ENCODE assay signal across 25 cellular contexts in genomic region chr17:15742921-15743320, GRCh38. TPM values are rescaled to one million over a fixed set of nuclear protein-coding genes. Genes with fewer than 3 reads are reported as not detected.
DNase-seq lines count a peak whose midpoint lies in the region; ATAC-seq and TF ChIP-seq lines count a peak whose summit lies in the region.
"Had no signal": no experiment of that assay in that cellular context is flagged by ENCODE, and none has a peak within 500 bp of the region (broad histone marks: within the 10 kb centered on the region; RNA-seq: fewer than 3 reads in every experiment).

No MANE protein-coding gene starts in this region.

- peak overlapping the region; percentile 64 for H3K18ac ChIP-seq in neuronal stem cell (ENCODE audit: low read length)

- H3K4me1 Mint-ChIP-seq in natural killer cell treated with Interleukin-12 subunit alpha and Interleukin-12 subunit beta and Interleukin-15 and Interleukin-18, amount 100 ng/mL, for 72 hours (ENCODE audit: low read depth in 2 of 2), result no peaks in the 10 kb centered on the region
- H3K4me1 Mint-ChIP-seq in natural killer cell, result no peaks in the 10 kb centered on the region
- H3K4me1 Mint-ChIP-seq: CD8-positive, alpha-beta memory T cell; H9 had no signal

- TF ChIP-seq CTCF in natural killer cell (IDR thresholded peaks at IDR 0.05), result no peak

- no peaks in the 10 kb centered on the region for H3K36me3 Mint-ChIP-seq in natural killer cell treated with Interleukin-12 subunit alpha and Interleukin-12 subunit beta and Interleukin-15 and Interleukin-18, amount 100 ng/mL, for 72 hours
- no peaks in the 10 kb centered on the region for H3K36me3 Mint-ChIP-seq in natural killer cell
- H3K36me3 Mint-ChIP-seq: CD14-positive monocyte; CD8-positive, alpha-beta memory T cell had no signal

- peaks cover 0 to 9% of the 10 kb centered on the region in 2 donors for H3K4me1 ChIP-seq in neuronal stem cell (ENCODE audit: control insufficient read depth in 2 of 2, insufficient read depth in 1 of 2, low read depth in 1 of 2, low read length in 2 of 2)
- H3K4me1 ChIP-seq: A549, BE2C had no signal

- no peak overlapping the region for H3K14ac ChIP-seq in neuronal stem cell (ENCODE audit: low read length)

- no peak overlapping the region for H2BK15ac ChIP-seq in neuronal stem cell (ENCODE audit: low read length)

- H2BK12ac ChIP-seq in neuronal stem cell (ENCODE audit: low read length), result no peak overlapping the region

- intact Hi-C loops in natural killer cell (cut with micrococcal nuclease), result no loop called here

- no peak overlapping the region for H4K91ac ChIP-seq in neuronal stem cell (ENCODE audit: low read depth, low read length, poor library complexity)

- H2AK5ac ChIP-seq in neuronal stem cell (ENCODE audit: low read depth, low read length), result no peak overlapping the region

- no peak overlapping the region for H3K4me2 ChIP-seq in neuronal stem cell (ENCODE audit: insufficient read depth, low read length, poor library complexity, severe bottlenecking)
- H3K4me2 ChIP-seq: A549; BLaER1 treated with 17β-estradiol and CSF1 and Interleukin-3, amounts not matched to agents 10 nM and 100 nM had no signal

- no peak overlapping the region for H3K27ac Mint-ChIP-seq in natural killer cell treated with Interleukin-12 subunit alpha and Interleukin-12 subunit beta and Interleukin-15 and Interleukin-18, amount 100 ng/mL, for 72 hours
- H3K27ac Mint-ChIP-seq in natural killer cell, result no peak overlapping the region
- H3K27ac Mint-ChIP-seq: CD4-positive, alpha-beta T cell; CD8-positive, alpha-beta memory T cell; H9; HFFc6 had no signal

- H3K9me3 ChIP-seq in neuronal stem cell (replicated peaks in 1 of 2; ENCODE audit: control insufficient read depth in 2 of 2, insufficient read depth in 1 of 2, low read depth in 1 of 2, low read length in 2 of 2), result no peaks in the 10 kb centered on the region
- H3K9me3 ChIP-seq: A549, BE2C had no signal

- no peaks in the 10 kb centered on the region for H3K27me3 ChIP-seq in neuronal stem cell (ENCODE audit: control insufficient read depth in 3 of 3, insufficient read depth in 3 of 3, low read depth in 1 of 3, low read length in 3 of 3)
- H3K27me3 ChIP-seq: BE2C; BLaER1 treated with 17β-estradiol and CSF1 and Interleukin-3, amounts not matched to agents 10 nM and 100 nM had no signal

- DNase-seq in natural killer cell treated with Interleukin-12 subunit alpha and Interleukin-12 subunit beta and Interleukin-15 and Interleukin-18, amount 100 ng/mL, for 72 hours (ENCODE audit: low spot score), result no peak
- DNase-seq in natural killer cell, result no peak
- peak; percentile 1 for DNase-seq in germinal center (ENCODE audit: low spot score)
- no peak for DNase-seq in neuronal stem cell (ENCODE audit: low spot score)
- DNase-seq in HT-29 (ENCODE audit: low spot score), result no peak
- DNase-seq: 8988T; ACHN; AML-193; BE2C; CD4-positive, alpha-beta T cell; CD8-positive, alpha-beta memory T cell; DMS 273 treated with DMSO at 0.1 percent for 48 hours; DMS79; EL; GDM1; GM23248; H9; HFFc6 had no signal

- H3K27me3 Mint-ChIP-seq in natural killer cell treated with Interleukin-12 subunit alpha and Interleukin-12 subunit beta and Interleukin-15 and Interleukin-18, amount 100 ng/mL, for 72 hours, result peaks cover 9 to 15% of the 10 kb centered on the region in 2 donors
- peaks cover 16 to 22% of the 10 kb centered on the region in 2 donors for H3K27me3 Mint-ChIP-seq in natural killer cell (ENCODE audit: low read depth in 2 of 2)

- no CpG with 5 or more reads among the region's 7 CpGs for WGBS in neuronal stem cell (ENCODE audit: extremely low coverage in 2 of 2, insufficient read length in 2 of 2, insufficient replicate concordance in 1 of 2), 2 donors

- no peak overlapping the region for H3K27ac ChIP-seq in neuronal stem cell (replicated peaks; ENCODE audit: low read length)
- H3K27ac ChIP-seq: A549; BLaER1 treated with 17β-estradiol and CSF1 and Interleukin-3, amounts not matched to agents 10 nM and 100 nM; GM23248 had no signal

- no peak overlapping the region for H2BK120ac ChIP-seq in neuronal stem cell (ENCODE audit: low read depth, low read length)

- H3K9ac ChIP-seq in neuronal stem cell (ENCODE audit: low read depth, low read length, poor library complexity), result no peak overlapping the region
- H3K9ac ChIP-seq: BLaER1 treated with 17β-estradiol and CSF1 and Interleukin-3, amounts not matched to agents 10 nM and 100 nM; GM23248 had no signal

- no peak overlapping the region for H3K4me3 Mint-ChIP-seq in natural killer cell treated with Interleukin-12 subunit alpha and Interleukin-12 subunit beta and Interleukin-15 and Interleukin-18, amount 100 ng/mL, for 72 hours
- no peak overlapping the region for H3K4me3 Mint-ChIP-seq in natural killer cell
- H3K4me3 Mint-ChIP-seq: CD14-positive monocyte; CD4-positive, alpha-beta T cell; CD8-positive, alpha-beta memory T cell; H9; HFFc6 had no signal

- no peak overlapping the region for H3K4me3 ChIP-seq in neuronal stem cell (ENCODE audit: low read length in 2 of 2)
- H3K4me3 ChIP-seq: A549; BLaER1 treated with 17β-estradiol and CSF1 and Interleukin-3, amounts not matched to agents 10 nM and 100 nM; GM12878; GM23248 had no signal

- H2BK5ac ChIP-seq in neuronal stem cell (ENCODE audit: low read length), result no peak overlapping the region

- peaks cover 3% of the 10 kb centered on the region for H3K79me1 ChIP-seq in neuronal stem cell (ENCODE audit: low read depth, low read length)

- no peaks in the 10 kb centered on the region for H3K9me3 Mint-ChIP-seq in natural killer cell treated with Interleukin-12 subunit alpha and Interleukin-12 subunit beta and Interleukin-15 and Interleukin-18, amount 100 ng/mL, for 72 hours
- H3K9me3 Mint-ChIP-seq in natural killer cell, result no peaks in the 10 kb centered on the region
- H3K9me3 Mint-ChIP-seq: CD4-positive, alpha-beta T cell; CD8-positive, alpha-beta memory T cell; HFFc6 had no signal

- no peak overlapping the region for H4K8ac ChIP-seq in neuronal stem cell (ENCODE audit: low read depth, low read length)

- H3K4ac ChIP-seq in neuronal stem cell (ENCODE audit: low read length), result no peak overlapping the region

- ATAC-seq in natural killer cell treated with Interleukin-12 subunit alpha and Interleukin-12 subunit beta and Interleukin-15 and Interleukin-18, amount 100 ng/mL, for 72 hours, result peak; percentile 1 to 37
- no peak for ATAC-seq in natural killer cell
- ATAC-seq in GM19324 (IDR thresholded peaks at IDR 0.05; ENCODE audit: low FRiP score, unreplicated experiment), result no peak
- no peak for ATAC-seq in GM21619 (IDR thresholded peaks at IDR 0.05; ENCODE audit: unreplicated experiment)
- ATAC-seq: A549, GM12878 had no signal

- H3K23ac ChIP-seq in neuronal stem cell (ENCODE audit: low read depth, low read length, poor library complexity), result no peak overlapping the region

- H2AFZ ChIP-seq in neuronal stem cell (ENCODE audit: low read length), result no peak overlapping the region
- H2AFZ ChIP-seq: GM23248 had no signal

- no peaks in the 10 kb centered on the region for H3K36me3 ChIP-seq in neuronal stem cell (replicated peaks in 1 of 2; ENCODE audit: control insufficient read depth in 2 of 2, insufficient read depth in 2 of 2, low read length in 2 of 2)
- H3K36me3 ChIP-seq: BE2C had no signal

RNA-seq across cellular contexts. Expression of gene TBC1D26, which starts 10.8 kb away (rescaled TPM):
- total RNA-seq in natural killer cell treated with Interleukin-12 subunit alpha and Interleukin-12 subunit beta and Interleukin-15 and Interleukin-18, amount 100 ng/mL, for 72 hours, result not detected
- not detected for total RNA-seq in natural killer cell
- 5.1 TPM for polyA plus RNA-seq in neuronal stem cell (2013, experiment 1 of 2)
- 5.9 TPM for polyA plus RNA-seq in neuronal stem cell (2013, experiment 2 of 2)
- total RNA-seq in HT-29 (2014; rRNA removed; shearing (Covaris generic)), result not detected in 2 replicates
- total RNA-seq: CD4-positive, alpha-beta T cell; GM12878; GM23248; H4; HFFc6 had no signal
- polyA plus RNA-seq: CD14-positive monocyte, GM23248 had no signal

RNA-seq across cellular contexts. Expression of gene ZNF286A, which starts 43.4 kb away (rescaled TPM):
- 10 to 100 TPM; 25.5 to 25.9 TPM for total RNA-seq in natural killer cell treated with Interleukin-12 subunit alpha and Interleukin-12 subunit beta and Interleukin-15 and Interleukin-18, amount 100 ng/mL, for 72 hours
- 10 to 100 TPM; 14.9 to 20.8 (median 18.8) TPM for total RNA-seq in natural killer cell
- 56.8 TPM for polyA plus RNA-seq in neuronal stem cell (2013, experiment 1 of 2)
- 60.3 TPM for polyA plus RNA-seq in neuronal stem cell (2013, experiment 2 of 2)
- 4.6 and 14.1 TPM in 2 replicates for total RNA-seq in HT-29 (2014; rRNA removed; shearing (Covaris generic))

RNA-seq across cellular contexts. Expression of gene TRIM16, which starts 58.8 kb away (rescaled TPM):
- 10 to 100 TPM in 1 of 2 donors, 1 to 10 TPM in 1; 6.1 to 15.1 TPM for total RNA-seq in natural killer cell treated with Interleukin-12 subunit alpha and Interleukin-12 subunit beta and Interleukin-15 and Interleukin-18, amount 100 ng/mL, for 72 hours
- total RNA-seq in natural killer cell, result 1 to 10 TPM; 2.4 to 4.7 (median 3.8) TPM
- polyA plus RNA-seq in neuronal stem cell (2013, experiment 1 of 2), result 27.0 TPM
- 25.9 TPM for polyA plus RNA-seq in neuronal stem cell (2013, experiment 2 of 2)
- 38.4 and 41.7 TPM in 2 replicates for total RNA-seq in HT-29 (2014; rRNA removed; shearing (Covaris generic))

Comparison
In these comparisons a context has a peak if more than half of its experiments do, and no peak if none do; other contexts are left out.
1. ATAC-seq: peak in natural killer cell treated with Interleukin-12 subunit alpha and Interleukin-12 subunit beta and Interleukin-15 and Interleukin-18, amount 100 ng/mL, for 72 hours (2 of 2); none in natural killer cell (0 of 3), GM19324 (single experiment) and GM21619 (single experiment).